ENCODE assay signal across 20 cellular contexts in the genomic region with DNA sequence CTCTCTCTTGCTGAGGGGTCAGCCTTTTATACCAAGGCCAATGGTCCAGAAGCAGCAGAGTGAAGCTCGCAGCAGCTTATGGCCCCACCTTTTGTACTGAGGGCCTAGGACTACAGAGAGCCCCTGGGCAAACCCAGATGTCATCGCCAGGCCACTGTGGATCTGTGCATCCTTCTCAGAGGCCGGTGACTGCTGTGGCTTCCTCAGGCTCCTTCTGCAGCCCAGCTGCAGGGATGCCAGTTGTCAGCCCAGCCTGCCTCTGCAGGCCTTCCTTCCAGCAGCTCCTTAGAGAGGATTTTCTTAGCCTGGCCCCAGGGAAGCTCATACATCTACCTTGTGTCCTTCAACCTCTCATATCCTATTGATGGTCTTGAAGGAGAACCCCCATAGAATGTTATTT. TPM values are rescaled to one million over a fixed set of nuclear protein-coding genes. Genes with fewer than 3 reads are reported as not detected.
A peak's percentile ranks its signal among the peaks of the same experiment; 100 is the strongest.
DNase-seq lines count a peak whose midpoint lies in the region; ATAC-seq, FAIRE-seq and TF ChIP-seq lines count a peak whose summit lies in the region.
"Had no signal": no experiment of that assay in that cellular context is flagged by ENCODE, and none has a peak within 500 bp of the region (broad histone marks: within the 10 kb centered on the region; RNA-seq: fewer than 3 reads in every experiment).

No MANE protein-coding gene starts in this region.

- no peaks in the 10 kb centered on the region for H4K20me1 ChIP-seq in DND-41 (ENCODE audit: insufficient read depth, low read length)
- H4K20me1 ChIP-seq in K562 (replicated peaks; ENCODE audit: control insufficient read depth, insufficient read depth, low read length): no peaks in the 10 kb centered on the region

- H3K27me3 Mint-ChIP-seq in activated CD4-positive, alpha-beta T cell treated with anti-CD3 and anti-CD28 coated beads, Interleukin-2, amount 10 ng/mL, durations not matched to agents 24 days and 14 days: peaks cover 52% of the 10 kb centered on the region
- H3K27me3 Mint-ChIP-seq in activated CD4-positive, alpha-beta T cell treated with anti-CD3 and anti-CD28 coated beads, Interleukin-2, amount 10 ng/mL, durations not matched to agents 7 days and 5 days: peaks cover 41% of the 10 kb centered on the region
- peaks cover 36% of the 10 kb centered on the region for H3K27me3 Mint-ChIP-seq in stimulated activated memory B cell treated with anti-CD40 and anti-IgM and Interleukin-4, amounts not matched to agents 10 μg/mL and 1 μg/mL and 100 μg/mL, for 72 hours

- no peak overlapping the region for H3K27ac Mint-ChIP-seq in activated CD4-positive, alpha-beta T cell treated with anti-CD3 and anti-CD28 coated beads, Interleukin-2, amount 10 ng/mL, durations not matched to agents 24 days and 14 days
- no peak overlapping the region for H3K27ac Mint-ChIP-seq in activated CD4-positive, alpha-beta T cell treated with anti-CD3 and anti-CD28 coated beads, Interleukin-2, amount 10 ng/mL, durations not matched to agents 7 days and 5 days
- no peak overlapping the region for H3K27ac Mint-ChIP-seq in stimulated activated memory B cell treated with anti-CD40 and anti-IgM and Interleukin-4, amounts not matched to agents 10 μg/mL and 1 μg/mL and 100 μg/mL, for 72 hours
- H3K27ac Mint-ChIP-seq: CD8-positive, alpha-beta memory T cell had no signal

- TF ChIP-seq POLR2A in K562 (conservative IDR thresholded peaks at IDR 0.05): no peak
- TF ChIP-seq POLR2A in gastroesophageal sphincter (IDR thresholded peaks at IDR 0.05): no peak

- intact Hi-C loops in activated CD4-positive, alpha-beta T cell treated with anti-CD3 and anti-CD28 coated beads, Interleukin-2, amount 10 ng/mL, durations not matched to agents 24 days and 14 days (cut with micrococcal nuclease): no loop called here
- intact Hi-C loops in K562 (cut with micrococcal nuclease): no loop called here

- H2AFZ ChIP-seq in DND-41 (ENCODE audit: low read depth, low read length) (peak overlapping the region; percentile 10; the same call in 1 of the 2 replicates), K562 (ENCODE audit: low read depth, low read length) (peak overlapping the region; percentile 57; the same call in 1 of the 2 replicates)

- 4% methylated on average over 3 of the region's 3 CpGs for WGBS in K562 (ENCODE audit: insufficient coverage, low coverage, missing lambda C conversion rate)
- no CpG with 5 or more reads among the region's 3 CpGs for WGBS in gastroesophageal sphincter (ENCODE audit: low coverage in 1 of 2), 2 donors

- H3K4me1 Mint-ChIP-seq in activated CD4-positive, alpha-beta T cell treated with anti-CD3 and anti-CD28 coated beads, Interleukin-2, amount 10 ng/mL, durations not matched to agents 24 days and 14 days: peaks cover 7% of the 10 kb centered on the region
- peaks cover 8% of the 10 kb centered on the region for H3K4me1 Mint-ChIP-seq in activated CD4-positive, alpha-beta T cell treated with anti-CD3 and anti-CD28 coated beads, Interleukin-2, amount 10 ng/mL, durations not matched to agents 7 days and 5 days
- H3K4me1 Mint-ChIP-seq in stimulated activated memory B cell treated with anti-CD40 and anti-IgM and Interleukin-4, amounts not matched to agents 10 μg/mL and 1 μg/mL and 100 μg/mL, for 72 hours: peaks cover 4% of the 10 kb centered on the region
- H3K4me1 Mint-ChIP-seq: CD8-positive, alpha-beta memory T cell had no signal

- no peaks in the 10 kb centered on the region for H3K9me3 Mint-ChIP-seq in activated CD4-positive, alpha-beta T cell treated with anti-CD3 and anti-CD28 coated beads, Interleukin-2, amount 10 ng/mL, durations not matched to agents 24 days and 14 days
- H3K9me3 Mint-ChIP-seq in activated CD4-positive, alpha-beta T cell treated with anti-CD3 and anti-CD28 coated beads, Interleukin-2, amount 10 ng/mL, durations not matched to agents 7 days and 5 days: no peaks in the 10 kb centered on the region
- H3K9me3 Mint-ChIP-seq in stimulated activated memory B cell treated with anti-CD40 and anti-IgM and Interleukin-4, amounts not matched to agents 10 μg/mL and 1 μg/mL and 100 μg/mL, for 72 hours: peaks cover 3% of the 10 kb centered on the region

- no peak overlapping the region for H3K4me3 Mint-ChIP-seq in activated CD4-positive, alpha-beta T cell treated with anti-CD3 and anti-CD28 coated beads, Interleukin-2, amount 10 ng/mL, durations not matched to agents 24 days and 14 days
- no peak overlapping the region for H3K4me3 Mint-ChIP-seq in activated CD4-positive, alpha-beta T cell treated with anti-CD3 and anti-CD28 coated beads, Interleukin-2, amount 10 ng/mL, durations not matched to agents 7 days and 5 days
- H3K4me3 Mint-ChIP-seq in stimulated activated memory B cell treated with anti-CD40 and anti-IgM and Interleukin-4, amounts not matched to agents 10 μg/mL and 1 μg/mL and 100 μg/mL, for 72 hours: no peak overlapping the region
- H3K4me3 Mint-ChIP-seq: CD8-positive, alpha-beta memory T cell had no signal

- H3K4me1 ChIP-seq in DND-41 (ENCODE audit: insufficient read depth, low read length): peaks cover 41% of the 10 kb centered on the region
- H3K4me1 ChIP-seq in K562 (replicated peaks in 1 of 2; ENCODE audit: control insufficient read depth in 2 of 2, insufficient read depth in 2 of 2, low read length in 2 of 2): peaks cover 0 to 3% of the 10 kb centered on the region in 2 experiments; a peak in 2 of 5 replicates
- no peaks in the 10 kb centered on the region for H3K4me1 ChIP-seq in gastroesophageal sphincter
- H3K4me1 ChIP-seq: A549 had no signal

- no peak for TF ChIP-seq RAD21 in K562 (CRISPR knock-in tag; conservative IDR thresholded peaks at IDR 0.05 in 1 of 2, IDR thresholded peaks at IDR 0.05 in 1 of 2)

- in situ Hi-C loops in K562 (cut with MboI): no loop called here

- BruUV-seq in K562 (replicated peaks; lab: Mats Ljungman, UMichigan): no TSS peak

- H3K27ac ChIP-seq in DND-41 (ENCODE audit: low read length) (peak overlapping the region; percentile 73), K562 (ENCODE audit: extremely low read depth, low read depth, low read length) (no peak overlapping the region), gastroesophageal sphincter (no peak overlapping the region)
- H3K27ac ChIP-seq: 22Rv1, A549 had no signal

- H3K9me1 ChIP-seq in K562 (ENCODE audit: control insufficient read depth, insufficient read depth, low read length): no peaks in the 10 kb centered on the region

- H3K36me3 Mint-ChIP-seq in activated CD4-positive, alpha-beta T cell treated with anti-CD3 and anti-CD28 coated beads, Interleukin-2, amount 10 ng/mL, durations not matched to agents 24 days and 14 days (ENCODE audit: low read depth): no peaks in the 10 kb centered on the region
- no peaks in the 10 kb centered on the region for H3K36me3 Mint-ChIP-seq in activated CD4-positive, alpha-beta T cell treated with anti-CD3 and anti-CD28 coated beads, Interleukin-2, amount 10 ng/mL, durations not matched to agents 7 days and 5 days (ENCODE audit: low read depth)
- no peaks in the 10 kb centered on the region for H3K36me3 Mint-ChIP-seq in stimulated activated memory B cell treated with anti-CD40 and anti-IgM and Interleukin-4, amounts not matched to agents 10 μg/mL and 1 μg/mL and 100 μg/mL, for 72 hours
- H3K36me3 Mint-ChIP-seq: CD8-positive, alpha-beta memory T cell had no signal

- H3K27me3 ChIP-seq in DND-41 (ENCODE audit: insufficient read depth, low read length, poor library complexity) (no peaks in the 10 kb centered on the region), K562 (ENCODE audit: control insufficient read depth in 2 of 2, insufficient read depth in 2 of 2, low read length in 2 of 2) (peaks cover 6 to 14% of the 10 kb centered on the region in 2 experiments; a peak in 4 of 5 replicates), gastroesophageal sphincter (no peaks in the 10 kb centered on the region)

- no peak for FAIRE-seq in K562 (lab: Jason Lieb, UNC)
- FAIRE-seq: A549, G401.6, GM12891, GM19239 had no signal

- H3K4me2 ChIP-seq in DND-41 (ENCODE audit: insufficient read depth, low read length) (0 out of 2 replicates have a peak overlapping the region, but pooled peaks have one; percentile 10), K562 (ENCODE audit: insufficient read depth, low read length) (no peak overlapping the region)
- H3K4me2 ChIP-seq: A549 had no signal

- ATAC-seq in DND-41 (ENCODE audit: insufficient read depth, low read depth) (peak; percentile 69), K562 (no peak), gastroesophageal sphincter (no peak)
- ATAC-seq in stimulated activated memory B cell treated with anti-CD40 and anti-IgM and Interleukin-4, amounts not matched to agents 10 μg/mL and 1 μg/mL and 100 μg/mL, for 72 hours: peak; percentile 8

- POLR2A ChIA-PET in activated CD4-positive, alpha-beta T cell treated with anti-CD3 and anti-CD28 coated beads, Interleukin-2, amount 10 ng/mL, durations not matched to agents 7 days and 5 days (lab: Charles Lee): no interaction called here
- POLR2A ChIA-PET in K562 (lab: Yijun Ruan, JAX): no interaction called here

- H3K9me3 ChIP-seq in DND-41 (ENCODE audit: insufficient read depth, low read length, severe bottlenecking) (no peaks in the 10 kb centered on the region), K562 (replicated peaks; ENCODE audit: control insufficient read depth, insufficient read depth, low read depth, low read length) (no peaks in the 10 kb centered on the region), gastroesophageal sphincter (no peaks in the 10 kb centered on the region)
- H3K9me3 ChIP-seq: A549, HAP-1 had no signal

- H3K4me3 ChIP-seq in DND-41 (ENCODE audit: low read depth in 1 of 2, low read length in 2 of 2): no peak overlapping the region
- no peak overlapping the region for H3K4me3 ChIP-seq in K562
- H3K4me3 ChIP-seq in gastroesophageal sphincter: no peak overlapping the region
- H3K4me3 ChIP-seq: A549, HAP-1 had no signal

- TF ChIP-seq CTCF in DND-41 (IDR thresholded peaks at IDR 0.05; ENCODE audit: borderline replicate concordance, extremely low read depth, low read length, poor library complexity, severe bottlenecking) (no peak), K562 (IDR thresholded peaks at IDR 0.05 in 2 of 3, conservative IDR thresholded peaks at IDR 0.05 in 1 of 3; ENCODE audit: insufficient read depth in 2 of 3, low read depth in 1 of 3, low read length in 3 of 3) (no peak), gastroesophageal sphincter (IDR thresholded peaks at IDR 0.05) (no peak)

- H3K9ac ChIP-seq in DND-41 (ENCODE audit: low read depth, low read length) (peak overlapping the region; percentile 22), K562 (ENCODE audit: insufficient read depth in 1 of 2, low read depth in 2 of 2, low read length in 2 of 2) (no peak overlapping the region)

- CTCF ChIA-PET in activated CD4-positive, alpha-beta T cell treated with anti-CD3 and anti-CD28 coated beads, Interleukin-2, amount 10 ng/mL, durations not matched to agents 7 days and 5 days (lab: Charles Lee): interaction anchor here (1.2 kb wide), 1 partner anchor 29 kb away, joined by 3 read pairs; no protein-coding TSS in a partner anchor
- CTCF ChIA-PET in K562 (lab: Yijun Ruan, JAX; ENCODE audit: low intra/inter-chr PET ratio): no interaction called here

- TF ChIP-seq EP300 in K562 (IDR thresholded peaks at IDR 0.05; ENCODE audit: low read length): no peak
- no peak for TF ChIP-seq EP300 in gastroesophageal sphincter (IDR thresholded peaks at IDR 0.05)

- H3K36me3 ChIP-seq in DND-41 (ENCODE audit: insufficient read depth, low read length) (no peaks in the 10 kb centered on the region), K562 (ENCODE audit: control insufficient read depth, insufficient read depth, low read length) (no peaks in the 10 kb centered on the region), gastroesophageal sphincter (no peaks in the 10 kb centered on the region)
- H3K36me3 ChIP-seq: HAP-1 had no signal

- H3K79me2 ChIP-seq in DND-41 (ENCODE audit: insufficient read depth, low read length) (no peaks in the 10 kb centered on the region), K562 (ENCODE audit: control insufficient read depth, insufficient read depth, low read length) (no peaks in the 10 kb centered on the region)

- peak; percentile 52 for DNase-seq in activated CD4-positive, alpha-beta T cell treated with anti-CD3 and anti-CD28 coated beads, Interleukin-2, amount 10 ng/mL, durations not matched to agents 24 days and 14 days
- DNase-seq in activated CD4-positive, alpha-beta T cell treated with anti-CD3 and anti-CD28 coated beads, Interleukin-2, amount 10 ng/mL, durations not matched to agents 7 days and 5 days: no peak
- DNase-seq in DND-41 (no peak), K562 (ENCODE audit: extremely low read depth in 1 of 4, low spot score in 3 of 4) (no peak), inferior parietal cortex (ENCODE audit: extremely low spot score) (no peak)
- DNase-seq: AML-193; CD8-positive, alpha-beta memory T cell; COR-L47; DMS 273 treated with DMSO at 0.1 percent for 48 hours; DMS53 had no signal

RNA-seq across cellular contexts. Expression of a gene that starts 6.5 kb away (rescaled TPM):
- total RNA-seq in activated CD4-positive, alpha-beta T cell treated with anti-CD3 and anti-CD28 coated beads, Interleukin-2, amount 10 ng/mL, durations not matched to agents 24 days and 14 days: 0.69 and 1.0 TPM in 2 replicates
- under 1 TPM in 1 of 2 experiments, not detected in 1; 0.15 TPM for total RNA-seq in activated CD4-positive, alpha-beta T cell treated with anti-CD3 and anti-CD28 coated beads, Interleukin-2, amount 10 ng/mL, durations not matched to agents 7 days and 5 days
- 0.35 and 0.42 TPM in 2 replicates for total RNA-seq in K562 (2011; cell fraction: chromatin; rRNA removed; ENCODE audit: low replicate concordance)
- total RNA-seq in K562 (2011; cell fraction: nucleolus; rRNA removed): 0.17 and 0.53 TPM in 2 replicates
- 0.23 and 0.59 TPM in 2 replicates for total RNA-seq in K562 (2011; cell fraction: nucleoplasm; rRNA removed)
- total RNA-seq in K562 (2014; rRNA removed): not detected in 2 replicates
- 0.06 TPM in 1 of 2 replicates, not detected in the other for total RNA-seq in K562 (2014; rRNA removed; fragmentation: Illumina TruSeq; extraction: Trizol)
- not detected in 2 replicates for total RNA-seq in K562 (2015; rRNA removed; fragmentation: Illumina TruSeq; extraction: Trizol)
- 0.22 and 0.31 TPM in 2 replicates for total RNA-seq in K562 (2021)
- 0.49 and 0.56 TPM in 2 replicates for polyA plus RNA-seq in K562 (2011; rRNA removed)
- 0.25 and 0.28 TPM in 2 replicates for polyA plus RNA-seq in K562 (2011; cell fraction: cytosol; rRNA removed)
- polyA plus RNA-seq in K562 (2011; cell fraction: nucleus; rRNA removed): 0.52 and 0.82 TPM in 2 replicates
- 0.12 TPM in 1 of 2 replicates, not detected in the other for polyA plus RNA-seq in K562 (2012)
- polyA plus RNA-seq in K562 (2014; fragmentation: Illumina TruSeq; extraction: Trizol): not detected in 2 replicates
- polyA plus RNA-seq in K562 (2014; fragmentation: Nextera tagmentation; extraction: Ambion mirVana): not detected
- not detected in 2 replicates for polyA plus RNA-seq in K562 (2014; rRNA removed)
- 0.39 and 0.56 TPM in 2 replicates for polyA minus RNA-seq in K562 (2011; rRNA and poly(A)+ RNA removed)
- polyA minus RNA-seq in K562 (2011; cell fraction: cytosol; rRNA and poly(A)+ RNA removed): not detected in 2 replicates
- 0.44 and 0.94 TPM in 2 replicates for polyA minus RNA-seq in K562 (2011; cell fraction: nucleus; rRNA and poly(A)+ RNA removed)
- not detected for total RNA-seq in gastroesophageal sphincter
- total RNA-seq: H4 had no signal
- polyA plus RNA-seq: A549; BJ; CD8-positive, alpha-beta memory T cell had no signal

RNA-seq across cellular contexts. Expression of a gene that starts 48.0 kb away (rescaled TPM):
- total RNA-seq in activated CD4-positive, alpha-beta T cell treated with anti-CD3 and anti-CD28 coated beads, Interleukin-2, amount 10 ng/mL, durations not matched to agents 24 days and 14 days: 58.4 and 61.7 TPM in 2 replicates
- total RNA-seq in activated CD4-positive, alpha-beta T cell treated with anti-CD3 and anti-CD28 coated beads, Interleukin-2, amount 10 ng/mL, durations not matched to agents 7 days and 5 days: 100 to 1,000 TPM; 118 to 141 TPM
- total RNA-seq in K562 (2011; cell fraction: chromatin; rRNA removed; ENCODE audit: low replicate concordance): 202 and 532 TPM in 2 replicates
- 140 and 174 TPM in 2 replicates for total RNA-seq in K562 (2011; cell fraction: nucleolus; rRNA removed)
- total RNA-seq in K562 (2011; cell fraction: nucleoplasm; rRNA removed): 320 and 382 TPM in 2 replicates
- 82.7 and 86.1 TPM in 2 replicates for total RNA-seq in K562 (2014; rRNA removed)
- 139 and 151 TPM in 2 replicates for total RNA-seq in K562 (2014; rRNA removed; fragmentation: Illumina TruSeq; extraction: Trizol)
- total RNA-seq in K562 (2015; rRNA removed; fragmentation: Illumina TruSeq; extraction: Trizol): 133 and 147 TPM in 2 replicates
- total RNA-seq in K562 (2021): 88.8 and 93.0 TPM in 2 replicates
- 188 and 247 TPM in 2 replicates for polyA plus RNA-seq in K562 (2011; rRNA removed)
- polyA plus RNA-seq in K562 (2011; cell fraction: cytosol; rRNA removed): 61.6 and 97.3 TPM in 2 replicates
- polyA plus RNA-seq in K562 (2011; cell fraction: nucleus; rRNA removed): 99.5 and 147 TPM in 2 replicates
- polyA plus RNA-seq in K562 (2012): 53.5 and 75.2 TPM in 2 replicates
- polyA plus RNA-seq in K562 (2014; fragmentation: Illumina TruSeq; extraction: Trizol): 101 and 119 TPM in 2 replicates
- 100 to 1,000 TPM in 1 of 2 experiments, 10 to 100 TPM in 1; 73.4 to 118 TPM for polyA plus RNA-seq in K562 (2014; fragmentation: Nextera tagmentation; extraction: Ambion mirVana)
- 85.3 and 92.0 TPM in 2 replicates for polyA plus RNA-seq in K562 (2014; rRNA removed)
- 322 and 339 TPM in 2 replicates for polyA minus RNA-seq in K562 (2011; rRNA and poly(A)+ RNA removed)
- 116 and 125 TPM in 2 replicates for polyA minus RNA-seq in K562 (2011; cell fraction: cytosol; rRNA and poly(A)+ RNA removed)
- polyA minus RNA-seq in K562 (2011; cell fraction: nucleus; rRNA and poly(A)+ RNA removed): 137 and 229 TPM in 2 replicates
- 1 to 10 TPM in 2 of 4 donors, under 1 TPM in 1, not detected in 1; 0.40 to 2.3 (median 1.0) TPM for total RNA-seq in gastroesophageal sphincter

Comparison
In these comparisons a context has a peak if more than half of its experiments do, and no peak if none do; other contexts are left out.
1. ATAC-seq: peak in DND-41 (single experiment) and stimulated activated memory B cell treated with anti-CD40 and anti-IgM and Interleukin-4, amounts not matched to agents 10 μg/mL and 1 μg/mL and 100 μg/mL, for 72 hours (single experiment); none in K562 (single experiment) and gastroesophageal sphincter (single experiment).
2. RNA of a gene that starts 48.0 kb away (total RNA-seq): 118 to 141 TPM in activated CD4-positive, alpha-beta T cell treated with anti-CD3 and anti-CD28 coated beads, Interleukin-2, amount 10 ng/mL, durations not matched to agents 7 days and 5 days, 82.7 to 532 TPM in K562 and 58.4 to 61.7 TPM in activated CD4-positive, alpha-beta T cell treated with anti-CD3 and anti-CD28 coated beads, Interleukin-2, amount 10 ng/mL, durations not matched to agents 24 days and 14 days; 0.40 to 2.3 TPM in gastroesophageal sphincter; every median in the first group is over 10 times any median in the second.